In the genomic region with DNA sequence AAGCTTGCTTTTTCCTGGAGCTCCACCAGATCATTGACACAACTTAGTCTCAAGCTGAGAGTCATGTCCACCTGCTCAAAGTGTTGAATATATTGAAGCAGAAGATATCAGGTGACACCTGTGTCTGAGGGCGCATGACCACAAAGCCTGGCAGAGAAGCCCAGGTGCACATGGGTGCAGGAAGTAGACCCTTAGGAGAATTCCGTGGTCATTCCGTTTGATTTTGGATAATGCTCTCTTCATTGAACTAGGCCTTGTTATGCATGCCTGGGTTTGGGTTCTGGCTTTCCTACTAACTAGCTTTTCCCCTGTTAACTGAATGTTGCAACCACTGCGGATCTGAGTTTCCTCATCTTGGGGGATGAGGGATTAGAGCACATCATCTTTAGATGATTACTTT, we compare ENCODE assay signal across 11 cellular contexts. TPM values are rescaled to one million over a fixed set of nuclear protein-coding genes. Genes with fewer than 3 reads are reported as not detected.
A peak's percentile ranks its signal among the peaks of the same experiment; 100 is the strongest.
DNase-seq lines count a peak whose midpoint lies in the region; ATAC-seq and TF ChIP-seq lines count a peak whose summit lies in the region.
"Had no signal": no experiment of that assay in that cellular context is flagged by ENCODE, and none has a peak within 500 bp of the region (broad histone marks: within the 10 kb centered on the region; RNA-seq: fewer than 3 reads in every experiment).

No MANE protein-coding gene starts in this region.

- no peak overlapping the region for H3K4me3 ChIP-seq in prostate gland

- no peaks in the 10 kb centered on the region for H3K4me1 ChIP-seq in prostate gland (replicated peaks)

- H3K27me3 ChIP-seq in prostate gland (replicated peaks; ENCODE audit: insufficient read depth) = no peaks in the 10 kb centered on the region

- peaks cover 56% of the 10 kb centered on the region for H3K36me3 Mint-ChIP-seq in activated T-cell treated with anti-CD3 and anti-CD28 coated beads, Interleukin-2, amount 50 U/mL, for 24 hours (ENCODE audit: low read depth)
- H3K36me3 Mint-ChIP-seq in activated naive CD8-positive, alpha-beta T cell treated with anti-CD3 and anti-CD28 coated beads, Interleukin-2, amount 10 ng/mL, durations not matched to agents 7 days and 5 days = peaks cover 58% of the 10 kb centered on the region
- peaks cover 36% of the 10 kb centered on the region for H3K36me3 Mint-ChIP-seq in stimulated activated memory B cell treated with anti-CD40 and anti-IgM and Interleukin-4, amounts not matched to agents 10 μg/mL and 1 μg/mL and 100 μg/mL, for 72 hours

- no peak overlapping the region for H3K27ac ChIP-seq in prostate gland

- POLR2A ChIA-PET in activated naive CD8-positive, alpha-beta T cell treated with anti-CD3 and anti-CD28 coated beads, Interleukin-2, amount 10 ng/mL, durations not matched to agents 7 days and 5 days (lab: Charles Lee) = interaction anchor here (0.8 to 2.9 kb wide), 9 partner anchors 8 to 189 kb away, joined by 3 to 31 read pairs (median 4); partner anchors contain the start of gene ARHGDIB

- intact Hi-C loops in prostate gland (cut with DNase I) = no loop called here

- H3K4me1 Mint-ChIP-seq in activated T-cell treated with anti-CD3 and anti-CD28 coated beads, Interleukin-2, amount 50 U/mL, for 24 hours (ENCODE audit: low read depth) = peaks cover 88% of the 10 kb centered on the region
- H3K4me1 Mint-ChIP-seq in activated naive CD8-positive, alpha-beta T cell treated with anti-CD3 and anti-CD28 coated beads, Interleukin-2, amount 10 ng/mL, durations not matched to agents 7 days and 5 days = peaks cover 71% of the 10 kb centered on the region
- H3K4me1 Mint-ChIP-seq in stimulated activated memory B cell treated with anti-CD40 and anti-IgM and Interleukin-4, amounts not matched to agents 10 μg/mL and 1 μg/mL and 100 μg/mL, for 72 hours = peaks cover 83% of the 10 kb centered on the region

- no peaks in the 10 kb centered on the region for H3K36me3 ChIP-seq in prostate gland

- peak overlapping the region; percentile 95 for H3K27ac Mint-ChIP-seq in activated T-cell treated with anti-CD3 and anti-CD28 coated beads, Interleukin-2, amount 50 U/mL, for 24 hours
- peak overlapping the region; percentile 89 for H3K27ac Mint-ChIP-seq in activated naive CD8-positive, alpha-beta T cell treated with anti-CD3 and anti-CD28 coated beads, Interleukin-2, amount 10 ng/mL, durations not matched to agents 7 days and 5 days
- peak overlapping the region; percentile 81 for H3K27ac Mint-ChIP-seq in stimulated activated memory B cell treated with anti-CD40 and anti-IgM and Interleukin-4, amounts not matched to agents 10 μg/mL and 1 μg/mL and 100 μg/mL, for 72 hours

- peak overlapping the region; percentile 86 for H3K4me3 Mint-ChIP-seq in activated T-cell treated with anti-CD3 and anti-CD28 coated beads, Interleukin-2, amount 50 U/mL, for 24 hours
- peak overlapping the region; percentile 91 for H3K4me3 Mint-ChIP-seq in activated naive CD8-positive, alpha-beta T cell treated with anti-CD3 and anti-CD28 coated beads, Interleukin-2, amount 10 ng/mL, durations not matched to agents 7 days and 5 days
- H3K4me3 Mint-ChIP-seq in stimulated activated memory B cell treated with anti-CD40 and anti-IgM and Interleukin-4, amounts not matched to agents 10 μg/mL and 1 μg/mL and 100 μg/mL, for 72 hours = peak overlapping the region; percentile 45

- ATAC-seq in activated naive CD8-positive, alpha-beta T cell treated with anti-CD3 and anti-CD28 coated beads, Interleukin-2, amount 10 ng/mL, durations not matched to agents 7 days and 5 days (ENCODE audit: low read depth) = no peak
- no peak for ATAC-seq in stimulated activated memory B cell treated with anti-CD40 and anti-IgM and Interleukin-4, amounts not matched to agents 10 μg/mL and 1 μg/mL and 100 μg/mL, for 72 hours
- ATAC-seq in HG03439 (IDR thresholded peaks at IDR 0.05; ENCODE audit: unreplicated experiment) = no peak

- no peaks in the 10 kb centered on the region for H3K9me3 ChIP-seq in prostate gland

- H3K27me3 Mint-ChIP-seq in activated T-cell treated with anti-CD3 and anti-CD28 coated beads, Interleukin-2, amount 50 U/mL, for 24 hours = no peaks in the 10 kb centered on the region
- no peaks in the 10 kb centered on the region for H3K27me3 Mint-ChIP-seq in activated naive CD8-positive, alpha-beta T cell treated with anti-CD3 and anti-CD28 coated beads, Interleukin-2, amount 10 ng/mL, durations not matched to agents 7 days and 5 days
- H3K27me3 Mint-ChIP-seq in stimulated activated memory B cell treated with anti-CD40 and anti-IgM and Interleukin-4, amounts not matched to agents 10 μg/mL and 1 μg/mL and 100 μg/mL, for 72 hours = no peaks in the 10 kb centered on the region

- H3K9me3 Mint-ChIP-seq in activated T-cell treated with anti-CD3 and anti-CD28 coated beads, Interleukin-2, amount 50 U/mL, for 24 hours = no peaks in the 10 kb centered on the region
- no peaks in the 10 kb centered on the region for H3K9me3 Mint-ChIP-seq in activated naive CD8-positive, alpha-beta T cell treated with anti-CD3 and anti-CD28 coated beads, Interleukin-2, amount 10 ng/mL, durations not matched to agents 7 days and 5 days
- no peaks in the 10 kb centered on the region for H3K9me3 Mint-ChIP-seq in stimulated activated memory B cell treated with anti-CD40 and anti-IgM and Interleukin-4, amounts not matched to agents 10 μg/mL and 1 μg/mL and 100 μg/mL, for 72 hours

- TF ChIP-seq CTCF in prostate gland (IDR thresholded peaks at IDR 0.05) = no peak

- DNase-seq in activated T-cell treated with anti-CD3 and anti-CD28 coated beads, Interleukin-2, amount 50 U/mL, for 24 hours = no peak
- DNase-seq in activated T-cell treated with anti-CD3 and anti-CD28 coated beads for 4 hours (no peak), MV-4-11 (lab: John Stamatoyannopoulos, UW) (peak; percentile 66), prostate gland (ENCODE audit: low spot score) (no peak), SKM-1 (lab: John Stamatoyannopoulos, UW; ENCODE audit: unreplicated experiment) (no peak)
- no peak for DNase-seq in activated naive CD8-positive, alpha-beta T cell treated with anti-CD3 and anti-CD28 coated beads, Interleukin-2, amount 10 ng/mL, durations not matched to agents 7 days and 5 days
- DNase-seq: activated gamma-delta T cell treated with Interleukin-2 at 50 U/mL for 16 hours, NCI-H446 treated with DMSO at 0.1 percent for 48 hours, T1000 had no signal

- 72% methylated on average over 4 of the region's 4 CpGs for WGBS in prostate gland

- no peak for TF ChIP-seq POLR2A in prostate gland (IDR thresholded peaks at IDR 0.05)

RNA-seq across cellular contexts. Expression of gene ARHGDIB, which starts 7.1 kb away (rescaled TPM):
- 1,000 to 10,000 TPM; 1,212 to 1,244 TPM for total RNA-seq in activated naive CD8-positive, alpha-beta T cell treated with anti-CD3 and anti-CD28 coated beads, Interleukin-2, amount 10 ng/mL, durations not matched to agents 7 days and 5 days
- total RNA-seq in prostate gland = 10 to 100 TPM; 40.2 to 65.9 TPM

RNA-seq across cellular contexts. Expression of gene ERP27, which starts 15.9 kb away (rescaled TPM):
- 10 to 100 TPM; 10.1 to 11.8 TPM for total RNA-seq in activated naive CD8-positive, alpha-beta T cell treated with anti-CD3 and anti-CD28 coated beads, Interleukin-2, amount 10 ng/mL, durations not matched to agents 7 days and 5 days
- total RNA-seq in prostate gland = 1 to 10 TPM in 1 of 2 donors, under 1 TPM in 1; 0.57 to 2.3 TPM

RNA-seq across cellular contexts. Expression of gene PDE6H, which starts 18.6 kb away (rescaled TPM):
- total RNA-seq in activated naive CD8-positive, alpha-beta T cell treated with anti-CD3 and anti-CD28 coated beads, Interleukin-2, amount 10 ng/mL, durations not matched to agents 7 days and 5 days = not detected
- not detected for total RNA-seq in prostate gland

Comparison
In these comparisons a context has a peak if more than half of its experiments do, and no peak if none do; other contexts are left out.
1. RNA of gene ARHGDIB, which starts 7.1 kb away (total RNA-seq): 1,212 to 1,244 TPM in activated naive CD8-positive, alpha-beta T cell treated with anti-CD3 and anti-CD28 coated beads, Interleukin-2, amount 10 ng/mL, durations not matched to agents 7 days and 5 days; 40.2 to 65.9 TPM in prostate gland; every median in the first group is over 10 times any median in the second.
2. Peak in every context shown above with its lines, with median percentiles within 50 percentile points of each other: H3K27ac Mint-ChIP-seq and H3K4me3 Mint-ChIP-seq.